ENCODE assay signal across 1 cellular context in the genomic region with DNA sequence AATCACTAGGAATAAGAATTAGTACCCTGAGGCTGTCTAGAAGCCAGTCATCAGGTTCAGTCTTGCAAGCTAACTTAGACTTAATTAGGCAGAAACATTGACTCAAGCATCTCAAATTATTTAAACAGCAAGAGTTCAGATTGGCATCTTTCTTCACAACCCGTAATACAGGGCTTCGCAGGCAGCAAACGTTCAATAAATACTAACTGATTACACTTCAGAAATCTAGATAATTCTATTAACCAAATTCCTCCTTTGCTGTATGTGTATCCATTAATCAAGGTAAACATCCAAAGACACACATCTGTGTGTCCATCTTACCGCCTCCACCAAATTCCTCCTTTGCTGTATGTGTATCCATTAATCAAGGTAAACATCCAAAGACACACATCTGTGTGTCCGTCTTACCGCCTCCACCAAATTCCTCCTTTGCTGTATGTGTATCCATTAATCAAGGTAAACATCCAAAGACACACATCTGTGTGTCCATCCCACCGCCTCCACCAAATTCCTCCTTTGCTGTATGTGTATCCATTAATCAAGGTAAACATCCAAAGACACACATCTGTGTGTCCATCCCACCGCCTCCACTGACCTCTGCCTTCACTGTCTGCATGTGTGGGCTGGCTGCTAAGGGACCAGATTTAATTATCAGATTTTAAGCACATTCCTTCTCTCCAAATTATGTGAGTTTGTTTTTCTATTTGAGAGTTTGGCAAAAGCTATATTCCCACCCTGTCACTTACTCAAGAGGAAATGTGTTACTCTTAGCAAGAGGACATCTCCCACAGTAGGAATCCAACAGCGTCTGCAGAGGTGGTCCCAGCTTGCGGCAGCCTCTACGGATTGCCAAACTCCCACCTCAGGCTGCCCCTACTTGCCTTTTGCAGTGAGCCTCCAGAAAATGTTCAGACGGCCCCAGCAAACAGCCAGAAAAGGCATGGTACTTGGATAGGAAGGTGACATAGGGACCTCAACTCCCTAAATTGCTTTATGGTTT.
TF ChIP-seq lines count a peak whose summit lies in the region.

No MANE protein-coding gene starts in this region.

TF ChIP-seq in HepG2, 621 proteins besides CTCF, POLR2A, EP300 and RAD21 (continued from another document and continues in another):
- peak; percentile 80 for TF ChIP-seq MIER2 (CRISPR knock-in tag; IDR thresholded peaks at IDR 0.05)
- no peak for TF ChIP-seq RARG (CRISPR knock-in tag; IDR thresholded peaks at IDR 0.05; ENCODE audit: low read depth)
- TF ChIP-seq TFDP1 (CRISPR knock-in tag; IDR thresholded peaks at IDR 0.05; ENCODE audit: borderline replicate concordance): peak; percentile 20; the same call in 1 of the 2 replicates
- TF ChIP-seq, protein P1, sequence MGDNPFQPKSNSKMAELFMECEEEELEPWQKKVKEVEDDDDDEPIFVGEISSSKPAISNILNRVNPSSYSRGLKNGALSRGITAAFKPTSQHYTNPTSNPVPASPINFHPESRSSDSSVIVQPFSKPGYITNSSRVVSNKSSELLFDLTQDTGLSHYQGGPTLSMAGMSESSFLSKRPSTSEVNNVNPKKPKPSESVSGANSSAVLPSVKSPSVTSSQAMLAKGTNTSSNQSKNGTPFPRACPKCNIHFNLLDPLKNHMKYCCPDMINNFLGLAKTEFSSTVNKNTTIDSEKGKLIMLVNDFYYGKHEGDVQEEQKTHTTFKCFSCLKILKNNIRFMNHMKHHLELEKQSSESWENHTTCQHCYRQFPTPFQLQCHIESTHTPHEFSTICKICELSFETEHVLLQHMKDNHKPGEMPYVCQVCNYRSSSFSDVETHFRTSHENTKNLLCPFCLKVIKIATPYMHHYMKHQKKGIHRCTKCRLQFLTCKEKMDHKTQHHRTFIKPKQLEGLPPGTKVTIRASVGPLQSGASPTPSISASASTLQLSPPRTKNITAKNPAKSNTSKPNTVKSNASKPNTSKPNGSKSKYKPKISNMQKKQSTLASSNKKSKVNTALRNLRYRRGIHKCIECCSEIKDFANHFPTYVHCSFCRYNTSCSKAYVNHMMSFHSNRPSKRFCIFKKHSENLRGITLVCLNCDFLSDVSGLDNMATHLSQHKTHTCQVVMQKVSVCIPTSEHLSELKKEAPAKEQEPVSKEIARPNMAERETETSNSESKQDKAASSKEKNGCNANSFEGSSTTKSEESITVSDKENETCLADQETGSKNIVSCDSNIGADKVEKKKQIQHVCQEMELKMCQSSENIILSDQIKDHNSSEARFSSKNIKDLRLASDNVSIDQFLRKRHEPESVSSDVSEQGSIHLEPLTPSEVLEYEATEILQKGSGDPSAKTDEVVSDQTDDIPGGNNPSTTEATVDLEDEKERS (CRISPR knock-in tag; IDR thresholded peaks at IDR 0.05): 0 out of 2 replicates have a peak, but pooled peaks have one; percentile 51
- peak; percentile 86; the same call in 1 of the 2 replicates for TF ChIP-seq TGIF2 (CRISPR knock-in tag; IDR thresholded peaks at IDR 0.05)
- TF ChIP-seq REXO4 (CRISPR knock-in tag; IDR thresholded peaks at IDR 0.05; ENCODE audit: borderline replicate concordance): no peak
- peak; percentile 93 for TF ChIP-seq ZMYM4 (CRISPR knock-in tag; IDR thresholded peaks at IDR 0.05)
- TF ChIP-seq PHF21A (CRISPR knock-in tag; IDR thresholded peaks at IDR 0.05): peak; percentile 50; the same call in 1 of the 2 replicates
- TF ChIP-seq, protein P2, sequence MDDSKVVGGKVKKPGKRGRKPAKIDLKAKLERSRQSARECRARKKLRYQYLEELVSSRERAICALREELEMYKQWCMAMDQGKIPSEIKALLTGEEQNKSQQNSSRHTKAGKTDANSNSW (CRISPR knock-in tag; IDR thresholded peaks at IDR 0.05; ENCODE audit: borderline replicate concordance): no peak
- TF ChIP-seq ZNF607 (CRISPR knock-in tag; IDR thresholded peaks at IDR 0.05; ENCODE audit: borderline replicate concordance): 0 out of 2 replicates have a peak, but pooled peaks have one; percentile 81
- TF ChIP-seq ATRX (CRISPR knock-in tag; IDR thresholded peaks at IDR 0.05; ENCODE audit: borderline replicate concordance): no peak
- TF ChIP-seq, protein P3, sequence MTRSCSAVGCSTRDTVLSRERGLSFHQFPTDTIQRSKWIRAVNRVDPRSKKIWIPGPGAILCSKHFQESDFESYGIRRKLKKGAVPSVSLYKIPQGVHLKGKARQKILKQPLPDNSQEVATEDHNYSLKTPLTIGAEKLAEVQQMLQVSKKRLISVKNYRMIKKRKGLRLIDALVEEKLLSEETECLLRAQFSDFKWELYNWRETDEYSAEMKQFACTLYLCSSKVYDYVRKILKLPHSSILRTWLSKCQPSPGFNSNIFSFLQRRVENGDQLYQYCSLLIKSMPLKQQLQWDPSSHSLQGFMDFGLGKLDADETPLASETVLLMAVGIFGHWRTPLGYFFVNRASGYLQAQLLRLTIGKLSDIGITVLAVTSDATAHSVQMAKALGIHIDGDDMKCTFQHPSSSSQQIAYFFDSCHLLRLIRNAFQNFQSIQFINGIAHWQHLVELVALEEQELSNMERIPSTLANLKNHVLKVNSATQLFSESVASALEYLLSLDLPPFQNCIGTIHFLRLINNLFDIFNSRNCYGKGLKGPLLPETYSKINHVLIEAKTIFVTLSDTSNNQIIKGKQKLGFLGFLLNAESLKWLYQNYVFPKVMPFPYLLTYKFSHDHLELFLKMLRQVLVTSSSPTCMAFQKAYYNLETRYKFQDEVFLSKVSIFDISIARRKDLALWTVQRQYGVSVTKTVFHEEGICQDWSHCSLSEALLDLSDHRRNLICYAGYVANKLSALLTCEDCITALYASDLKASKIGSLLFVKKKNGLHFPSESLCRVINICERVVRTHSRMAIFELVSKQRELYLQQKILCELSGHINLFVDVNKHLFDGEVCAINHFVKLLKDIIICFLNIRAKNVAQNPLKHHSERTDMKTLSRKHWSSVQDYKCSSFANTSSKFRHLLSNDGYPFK (CRISPR knock-in tag; IDR thresholded peaks at IDR 0.05; ENCODE audit: borderline replicate concordance): 0 out of 2 replicates have a peak, but pooled peaks have one; percentile 28
- TF ChIP-seq ZBTB20 (CRISPR knock-in tag; IDR thresholded peaks at IDR 0.05; ENCODE audit: borderline replicate concordance, low read depth): 0 out of 2 replicates have a peak, but pooled peaks have one; percentile 82
- TF ChIP-seq ZC3H13 (CRISPR knock-in tag; IDR thresholded peaks at IDR 0.05): peak; percentile 74; the same call in 1 of the 2 replicates
- TF ChIP-seq MLLT10 (CRISPR knock-in tag; IDR thresholded peaks at IDR 0.05): no peak
- no peak for TF ChIP-seq ZSCAN22 (CRISPR knock-in tag; IDR thresholded peaks at IDR 0.05)
- peak; percentile 71; the same call in 1 of the 2 replicates for TF ChIP-seq ZNF652 (CRISPR knock-in tag; IDR thresholded peaks at IDR 0.05; ENCODE audit: borderline replicate concordance, low read depth)
- no peak for TF ChIP-seq EEA1 (CRISPR knock-in tag; IDR thresholded peaks at IDR 0.05; ENCODE audit: borderline replicate concordance)
- TF ChIP-seq HIVEP1 (CRISPR knock-in tag; IDR thresholded peaks at IDR 0.05): no peak
- peak; percentile 62; the same call in 1 of the 2 replicates for TF ChIP-seq ZMYM2 (CRISPR knock-in tag; IDR thresholded peaks at IDR 0.05)
- peak; percentile 93 for TF ChIP-seq ZNF878 (CRISPR knock-in tag; IDR thresholded peaks at IDR 0.05)
- TF ChIP-seq, protein P4, sequence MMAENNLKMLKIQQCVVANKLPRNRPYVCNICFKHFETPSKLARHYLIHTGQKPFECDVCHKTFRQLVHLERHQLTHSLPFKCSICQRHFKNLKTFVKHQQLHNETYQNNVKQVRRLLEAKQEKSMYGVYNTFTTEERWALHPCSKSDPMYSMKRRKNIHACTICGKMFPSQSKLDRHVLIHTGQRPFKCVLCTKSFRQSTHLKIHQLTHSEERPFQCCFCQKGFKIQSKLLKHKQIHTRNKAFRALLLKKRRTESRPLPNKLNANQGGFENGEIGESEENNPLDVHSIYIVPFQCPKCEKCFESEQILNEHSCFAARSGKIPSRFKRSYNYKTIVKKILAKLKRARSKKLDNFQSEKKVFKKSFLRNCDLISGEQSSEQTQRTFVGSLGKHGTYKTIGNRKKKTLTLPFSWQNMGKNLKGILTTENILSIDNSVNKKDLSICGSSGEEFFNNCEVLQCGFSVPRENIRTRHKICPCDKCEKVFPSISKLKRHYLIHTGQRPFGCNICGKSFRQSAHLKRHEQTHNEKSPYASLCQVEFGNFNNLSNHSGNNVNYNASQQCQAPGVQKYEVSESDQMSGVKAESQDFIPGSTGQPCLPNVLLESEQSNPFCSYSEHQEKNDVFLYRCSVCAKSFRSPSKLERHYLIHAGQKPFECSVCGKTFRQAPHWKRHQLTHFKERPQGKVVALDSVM (CRISPR knock-in tag; IDR thresholded peaks at IDR 0.05): peak; percentile 35; the same call in 1 of the 2 replicates
- no peak for TF ChIP-seq ZFP91 (CRISPR knock-in tag; IDR thresholded peaks at IDR 0.05; ENCODE audit: borderline replicate concordance)
- no peak for TF ChIP-seq ZNF143 (CRISPR knock-in tag; IDR thresholded peaks at IDR 0.05)
- TF ChIP-seq SATB2 (CRISPR knock-in tag; IDR thresholded peaks at IDR 0.05): peak; percentile 87
- TF ChIP-seq, protein P5, sequence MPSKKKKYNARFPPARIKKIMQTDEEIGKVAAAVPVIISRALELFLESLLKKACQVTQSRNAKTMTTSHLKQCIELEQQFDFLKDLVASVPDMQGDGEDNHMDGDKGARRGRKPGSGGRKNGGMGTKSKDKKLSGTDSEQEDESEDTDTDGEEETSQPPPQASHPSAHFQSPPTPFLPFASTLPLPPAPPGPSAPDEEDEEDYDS (CRISPR knock-in tag; IDR thresholded peaks at IDR 0.05): peak; percentile 61; the same call in 1 of the 2 replicates
- 0 out of 2 replicates have a peak, but pooled peaks have one; percentile 56 for TF ChIP-seq SSRP1 (CRISPR knock-in tag; IDR thresholded peaks at IDR 0.05)
- no peak for TF ChIP-seq ZNF407 (CRISPR knock-in tag; IDR thresholded peaks at IDR 0.05; ENCODE audit: not compliant biosample characterization)
- peak; percentile 99 for TF ChIP-seq PITX1 (CRISPR knock-in tag; IDR thresholded peaks at IDR 0.05)
- TF ChIP-seq SOX5 (CRISPR knock-in tag; IDR thresholded peaks at IDR 0.05; ENCODE audit: borderline replicate concordance): peak; percentile 85
- no peak; the same call in 1 of the 2 replicates for TF ChIP-seq MAZ (IDR thresholded peaks at IDR 0.05; ENCODE audit: borderline replicate concordance, low read depth, low read length)
- TF ChIP-seq MAZ (CRISPR knock-in tag; IDR thresholded peaks at IDR 0.05; ENCODE audit: low read depth): 0 out of 2 replicates have a peak, but pooled peaks have one; percentile 44
